Comparison of ENCODE assay signal across 24 cellular contexts in genomic region chr4:146621-147020, GRCh38.
"Had no signal": no experiment of that assay in that cellular context is flagged by ENCODE, and none has a peak within 500 bp of the region (broad histone marks: within the 10 kb centered on the region; RNA-seq: fewer than 3 reads in every experiment).

No MANE protein-coding gene starts in this region.

- H3K4me3 ChIP-seq: left ventricle myocardium inferior, lower lobe of right lung, neural progenitor cell, right atrium auricular region, stomach, testis, tibial artery had no signal

- H3K27ac Mint-ChIP-seq: effector memory CD8-positive, alpha-beta T cell; immature natural killer cell; nephron; neural progenitor cell; stimulated activated effector memory CD8-positive, alpha-beta T cell treated with anti-CD3 and anti-CD28 coated beads, Interleukin-12 subunit alpha, Interleukin-12 subunit beta, amount 100 ng/mL, for 72 hours; type B pancreatic cell had no signal

- DNase-seq: cortex of kidney; effector memory CD8-positive, alpha-beta T cell; hypothalamus; immature natural killer cell; islet precursor cell; kidney glomerular epithelial cell; left colon; left ventricle myocardium inferior; lower lobe of right lung; stimulated activated CD4-positive, alpha-beta T cell treated with anti-CD3 and anti-CD28 coated beads, Interleukin-2, amount 100 ng/mL, for 24 hours; stimulated activated CD4-positive, alpha-beta T cell treated with anti-CD3 and anti-CD28 coated beads, Interleukin-4, amount 100 ng/mL, for 24 hours; stimulated activated naive CD4-positive, alpha-beta T cell treated with Interleukin-2 at 50 U/mL for 16 hours; stomach; substantia nigra; testis; tibial artery had no signal

- H3K27me3 ChIP-seq: neural progenitor cell, right atrium auricular region, stomach, testis, tibial artery had no signal

- H3K27ac ChIP-seq: left ventricle myocardium inferior, lower lobe of right lung, neural progenitor cell, parathyroid adenoma, right atrium auricular region, stomach, testis, tibial artery had no signal

- H3K4me3 Mint-ChIP-seq: effector memory CD8-positive, alpha-beta T cell; nephron; neural progenitor cell; stimulated activated effector memory CD8-positive, alpha-beta T cell treated with anti-CD3 and anti-CD28 coated beads, Interleukin-12 subunit alpha, Interleukin-12 subunit beta, amount 100 ng/mL, for 72 hours; type B pancreatic cell had no signal

- H3K36me3 ChIP-seq: lower lobe of right lung had no signal

- H3K4me1 ChIP-seq: left ventricle myocardium inferior, lower lobe of right lung, neural progenitor cell, parathyroid adenoma, right atrium auricular region, stomach, testis, tibial artery had no signal

- H3K4me2 ChIP-seq: neural progenitor cell had no signal

- H3K9ac ChIP-seq: neural progenitor cell, parathyroid adenoma had no signal

- H3K27me3 Mint-ChIP-seq: effector memory CD8-positive, alpha-beta T cell; progenitor cell of endocrine pancreas; type B pancreatic cell had no signal

- H3K4me1 Mint-ChIP-seq: nephron; neural progenitor cell; stimulated activated effector memory CD8-positive, alpha-beta T cell treated with anti-CD3 and anti-CD28 coated beads, Interleukin-12 subunit alpha, Interleukin-12 subunit beta, amount 100 ng/mL, for 72 hours had no signal

- ATAC-seq: effector memory CD8-positive, alpha-beta T cell; left colon; lower lobe of right lung; sciatic nerve; stimulated activated effector memory CD8-positive, alpha-beta T cell treated with anti-CD3 and anti-CD28 coated beads, Interleukin-12 subunit alpha, Interleukin-12 subunit beta, amount 100 ng/mL, for 72 hours had no signal
